Comparison of ENCODE assay signal across 8 cellular contexts in genomic region chr6:27188206-27188884, GRCh38. TPM values are rescaled to one million over a fixed set of nuclear protein-coding genes. Genes with fewer than 3 reads are reported as not detected.
DNase-seq lines count a peak whose midpoint lies in the region; ATAC-seq and TF ChIP-seq lines count a peak whose summit lies in the region.

No MANE protein-coding gene starts in this region.

- peak overlapping the region; percentile 60 for H3K9ac ChIP-seq in trophoblast cell (ENCODE audit: low read length)

- no peak overlapping the region for H3K23ac ChIP-seq in trophoblast cell (ENCODE audit: low read length)

- peaks cover 8% of the 10 kb centered on the region for H3K79me1 ChIP-seq in trophoblast cell (ENCODE audit: low read length)

- H3K4me3 ChIP-seq in Caco-2 (ENCODE audit: low read depth, low read length) (peak overlapping the region; percentile 74), Peyer's patch (peak overlapping the region; percentile 47 to 84 (median 68)), trophoblast cell (ENCODE audit: low read depth, low read length) (peak overlapping the region; percentile 61)

- peak overlapping the region; percentile 79 for H3K14ac ChIP-seq in trophoblast cell (ENCODE audit: low read length)

- DNase-seq in Caco-2 = peak; percentile 74 to 80
- peak; percentile 42 to 80 (median 71) for DNase-seq in Peyer's patch
- peak; percentile 51 for DNase-seq in Right ventricle myocardium superior
- DNase-seq in trophoblast cell = peak; percentile 73 to 80

- H3K27me3 Mint-ChIP-seq in Caco-2 (ENCODE audit: insufficient read depth, unreplicated experiment) = no peaks in the 10 kb centered on the region
- H3K27me3 Mint-ChIP-seq in activated naive CD8-positive, alpha-beta T cell = no peaks in the 10 kb centered on the region

- H3K4me1 ChIP-seq in Caco-2 (peaks cover 16% of the 10 kb centered on the region), Peyer's patch (peaks cover 0 to 5% (median 0%) of the 10 kb centered on the region in 4 donors), trophoblast cell (ENCODE audit: control insufficient read depth in 1 of 2, insufficient read depth in 2 of 2, low read length in 2 of 2) (peaks cover 2 to 6% of the 10 kb centered on the region in 2 experiments)

- H3K4ac ChIP-seq in trophoblast cell (ENCODE audit: low read depth, low read length) = no peak overlapping the region

- H2BK5ac ChIP-seq in trophoblast cell (ENCODE audit: low read depth, low read length, poor library complexity) = peak overlapping the region; percentile 66

- no peak overlapping the region for H2BK12ac ChIP-seq in trophoblast cell (ENCODE audit: low read length)

- peak overlapping the region; percentile 72 for H4K8ac ChIP-seq in trophoblast cell (ENCODE audit: low read depth, low read length)

- H2AK5ac ChIP-seq in trophoblast cell (ENCODE audit: low read length) = no peak overlapping the region

- BruUV-seq in Caco-2 (replicated peaks; lab: Mats Ljungman, UMichigan) = no TSS peak

- peak overlapping the region; percentile 86 for H3K4me2 ChIP-seq in trophoblast cell (ENCODE audit: low read length)

- peak overlapping the region; percentile 98 for H3K27ac Mint-ChIP-seq in Caco-2 (ENCODE audit: unreplicated experiment)
- peak overlapping the region; percentile 22 for H3K27ac Mint-ChIP-seq in activated naive CD8-positive, alpha-beta T cell

- H3K79me2 ChIP-seq in trophoblast cell (ENCODE audit: control insufficient read depth, insufficient read depth, low read length, poor library complexity) = no peaks in the 10 kb centered on the region

- H4K12ac ChIP-seq in trophoblast cell (ENCODE audit: low read depth, low read length) = peak overlapping the region; percentile 11

- CTCF ChIA-PET in Caco-2 (lab: Charles Lee) = interaction anchor here (0.7 to 1.0 kb wide), 3 partner anchors 11 to 564 kb away, joined by 5 to 8 read pairs (median 7); no protein-coding TSS in a partner anchor

- H3K4me1 Mint-ChIP-seq in Caco-2 (ENCODE audit: low read depth, unreplicated experiment) = no peaks in the 10 kb centered on the region
- H3K4me1 Mint-ChIP-seq in activated naive CD8-positive, alpha-beta T cell (ENCODE audit: low read depth) = peaks cover 14% of the 10 kb centered on the region

- H3K36me3 ChIP-seq in Caco-2 (ENCODE audit: control insufficient read depth, insufficient read depth, low read length) = no peaks in the 10 kb centered on the region
- H3K36me3 ChIP-seq in Peyer's patch = no peaks in the 10 kb centered on the region
- H3K36me3 ChIP-seq in trophoblast cell (ENCODE audit: control insufficient read depth in 1 of 2, insufficient read depth in 2 of 2, low read length in 2 of 2) = no peaks in the 10 kb centered on the region

- H3K9me3 Mint-ChIP-seq in Caco-2 (ENCODE audit: unreplicated experiment) = no peaks in the 10 kb centered on the region
- H3K9me3 Mint-ChIP-seq in activated naive CD8-positive, alpha-beta T cell (ENCODE audit: low read depth) = no peaks in the 10 kb centered on the region

- TF ChIP-seq CTCF in Caco-2 (IDR thresholded peaks at IDR 0.05; ENCODE audit: insufficient read depth in 1 of 2, low read depth in 1 of 2, low read length in 1 of 2, severe bottlenecking in 1 of 2, unreplicated experiment in 1 of 2) = no peak
- TF ChIP-seq CTCF in Peyer's patch (IDR thresholded peaks at IDR 0.05) = no peak

- H3K4me3 Mint-ChIP-seq in Caco-2 (ENCODE audit: unreplicated experiment) = peak overlapping the region; percentile 98
- peak overlapping the region; percentile 97 for H3K4me3 Mint-ChIP-seq in activated naive CD8-positive, alpha-beta T cell

- H3K36me3 Mint-ChIP-seq in Caco-2 (ENCODE audit: insufficient read depth, unreplicated experiment) = peaks cover 19% of the 10 kb centered on the region
- H3K36me3 Mint-ChIP-seq in activated naive CD8-positive, alpha-beta T cell = no peaks in the 10 kb centered on the region

- intact Hi-C loops in Caco-2 (cut with micrococcal nuclease; ENCODE audit: unreplicated experiment) = loop anchor here (1.0 to 5.0 kb wide), 10 partner anchors 11 to 564 kb away; partner anchors contain the start of genes ZNF184 and ZNF391
- intact Hi-C loops in Right ventricle myocardium superior (cut with DNase I) = loop anchor here (10.0 kb wide), 1 partner anchor 286 kb away; the partner anchor contains the start of gene ZNF184

- H3K9me3 ChIP-seq in Caco-2 (no peaks in the 10 kb centered on the region), Peyer's patch (no peaks in the 10 kb centered on the region), trophoblast cell (ENCODE audit: insufficient read depth, low read depth, low read length) (no peaks in the 10 kb centered on the region)

- H3K27ac ChIP-seq in Peyer's patch (peak overlapping the region; percentile 67 to 88 (median 72)), trophoblast cell (ENCODE audit: low read depth, low read length) (peak overlapping the region; percentile 81)

- peak overlapping the region; percentile 69 for H2AFZ ChIP-seq in trophoblast cell (ENCODE audit: insufficient read depth, low read length, poor library complexity)

- ATAC-seq in GM19395 (IDR thresholded peaks at IDR 0.05; ENCODE audit: unreplicated experiment) (peak; percentile 90), HG03439 (IDR thresholded peaks at IDR 0.05; ENCODE audit: unreplicated experiment) (peak; percentile 74), Right ventricle myocardium superior (ENCODE audit: poor library complexity) (peak; percentile 95), HG02970 (IDR thresholded peaks at IDR 0.05; ENCODE audit: low FRiP score, unreplicated experiment) (no peak)

- POLR2A ChIA-PET in Caco-2 (lab: Charles Lee) = interaction anchor here (0.6 to 2.2 kb wide), 6 partner anchors 11 to 619 kb away, joined by 4 to 19 read pairs (median 6); partner anchors contain the start of gene ZNF184

- no CpG with 5 or more reads among the region's 25 CpGs for WGBS in trophoblast cell (ENCODE audit: extremely low coverage, insufficient coverage, insufficient read length)

- H2BK120ac ChIP-seq in trophoblast cell (ENCODE audit: insufficient read depth, low read length, poor library complexity) = peak overlapping the region; percentile 35

- H3K18ac ChIP-seq in trophoblast cell (ENCODE audit: low read length) = peak overlapping the region; percentile 7

- peak overlapping the region; percentile 61 for H4K91ac ChIP-seq in trophoblast cell (ENCODE audit: low read depth, low read length)

- H3K27me3 ChIP-seq in Caco-2 (replicated peaks; ENCODE audit: control insufficient read depth, insufficient read depth, low read length) (no peaks in the 10 kb centered on the region), Peyer's patch (no peaks in the 10 kb centered on the region), trophoblast cell (ENCODE audit: insufficient read depth, low read length) (no peaks in the 10 kb centered on the region)

- peak; percentile 29 to 49 for TF ChIP-seq POLR2A in Peyer's patch (IDR thresholded peaks at IDR 0.05)

RNA-seq across cellular contexts. Expression of gene PRSS16, which starts 59.2 kb away (rescaled TPM):
- 16.4 and 16.5 TPM in 2 replicates for total RNA-seq in Caco-2 (2022)
- 10 to 100 TPM in 3 of 4 donors, 1 to 10 TPM in 1; 5.0 to 37.1 (median 29.8) TPM for total RNA-seq in Peyer's patch
- total RNA-seq in Right ventricle myocardium superior = not detected
- polyA plus RNA-seq in trophoblast cell (2013) = 10.0 and 10.1 TPM in 2 replicates
